In the genomic region with DNA sequence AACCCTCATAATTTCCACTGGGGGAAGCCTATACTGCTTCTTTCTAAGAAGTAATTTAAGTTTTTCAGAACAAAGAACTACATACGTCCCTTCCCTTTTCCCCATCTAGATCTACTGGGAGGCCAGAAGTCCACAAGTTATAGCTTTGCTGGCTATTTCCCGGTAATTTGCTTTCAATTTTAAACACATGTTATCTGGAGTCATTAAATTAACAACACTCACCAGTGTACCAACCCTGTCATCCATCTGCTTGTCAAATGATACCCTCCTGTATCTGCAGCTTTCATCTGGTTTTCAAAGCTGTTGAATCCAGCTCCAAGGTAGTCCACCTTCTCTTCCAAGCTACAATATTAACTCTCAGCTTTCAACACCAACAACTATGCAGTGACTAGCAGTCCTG, we compare ENCODE assay signal across 30 cellular contexts.
"Had no signal": no experiment of that assay in that cellular context is flagged by ENCODE, and none has a peak within 500 bp of the region (broad histone marks: within the 10 kb centered on the region; RNA-seq: fewer than 3 reads in every experiment).

No MANE protein-coding gene starts in this region.

- DNase-seq: Karpas-422, KBM-7, MM.1S, MV-4-11, NCI-H1092, NCI-H1105, NCI-H1417 treated with DMSO at 0.1 percent for 48 hours, NCI-H1436 treated with DMSO at 0.1 percent for 48 hours, NCI-H1694 treated with DMSO at 0.1 percent for 48 hours, NCI-H187 treated with DMSO at 0.1 percent for 48 hours, NCI-H2029, NCI-H2081, NCI-H2171 treated with DMSO at 0.1 percent for 48 hours, NCI-H2227 treated with DMSO at 0.1 percent for 48 hours, NCI-H345, NCI-H446, NCI-H510A treated with DMSO at 0.1 percent for 48 hours, NCI-H524 treated with DMSO at 0.1 percent for 48 hours, NCI-H526 treated with DMSO at 0.1 percent for 48 hours, NCI-H774, PC-9, SHP77, SIG-M5, SJCRH30, SW 1271 had no signal

- H3K27ac ChIP-seq: KMS-11, PC-9, RWPE1, SJCRH30 had no signal

- H3K4me3 ChIP-seq: PC-9, SJCRH30 had no signal

- FAIRE-seq: RCC 7860 had no signal

- H2AFZ ChIP-seq: PC-9 had no signal

- H3K36me3 ChIP-seq: SJCRH30 had no signal

- ATAC-seq: Panc1, Right ventricle myocardium inferior had no signal

- H3K4me1 ChIP-seq: SJCRH30 had no signal

- H3K27me3 ChIP-seq: SJCRH30 had no signal

- H3K4me2 ChIP-seq: KMS-11, PC-9 had no signal

- H3K9me3 ChIP-seq: SJCRH30 had no signal
